Comparison of ENCODE assay signal across 18 cellular contexts in the genomic region with DNA sequence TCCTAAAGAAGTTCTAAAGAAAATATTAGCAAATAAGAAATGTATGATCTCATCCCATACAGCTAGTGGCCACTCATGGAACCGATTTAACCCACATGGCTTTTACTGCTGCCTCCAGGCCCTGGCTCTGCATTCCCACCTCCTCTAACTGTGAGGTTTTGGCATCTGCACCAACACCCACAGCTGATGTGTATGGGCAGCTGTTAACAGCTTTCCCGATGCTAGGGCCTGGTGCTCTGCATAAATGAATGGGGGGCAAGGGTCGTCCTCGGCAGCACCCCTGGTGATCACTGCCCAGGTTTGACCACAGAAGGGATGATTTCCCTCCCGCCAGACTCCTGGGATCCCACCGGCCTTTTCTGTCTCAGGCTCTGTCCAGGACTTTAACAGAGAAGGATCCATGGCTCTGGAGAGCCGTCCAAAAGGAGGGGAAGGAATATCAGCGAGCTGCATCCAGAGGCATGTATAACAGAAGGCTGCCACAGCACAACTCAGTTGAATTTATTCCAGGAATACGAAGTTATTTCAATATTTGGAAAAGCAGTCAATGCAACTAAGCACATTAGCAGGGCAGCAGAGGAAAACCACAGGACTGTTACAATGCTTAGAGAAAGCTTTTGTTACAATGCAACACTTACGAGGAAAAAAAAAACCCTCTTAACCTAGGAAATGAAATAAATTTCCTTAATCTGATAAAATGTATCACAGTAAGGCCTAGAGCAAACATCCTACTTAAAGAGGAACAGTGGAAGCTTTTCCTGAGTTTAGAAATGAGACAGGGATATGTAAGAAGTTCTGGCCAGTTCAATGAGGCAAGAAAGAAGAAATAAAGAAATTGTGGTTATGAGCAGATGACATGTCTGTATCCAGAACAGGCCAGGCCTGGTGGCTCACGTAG.
DNase-seq lines count a peak whose midpoint lies in the region; ATAC-seq and TF ChIP-seq lines count a peak whose summit lies in the region.
"Had no signal": no experiment of that assay in that cellular context is flagged by ENCODE, and none has a peak within 500 bp of the region (broad histone marks: within the 10 kb centered on the region; RNA-seq: fewer than 3 reads in every experiment).

No MANE protein-coding gene starts in this region.

- H3K4me3 ChIP-seq in RWPE2 (ENCODE audit: severe bottlenecking) (no peak overlapping the region), foreskin fibroblast (ENCODE audit: low read depth in 1 of 2, low read length in 2 of 2) (no peak overlapping the region)
- H3K4me3 ChIP-seq: pancreas had no signal

- H3K27ac ChIP-seq in RWPE2 (ENCODE audit: poor library complexity, severe bottlenecking), result no peak overlapping the region
- H3K27ac ChIP-seq: pancreas had no signal

- ATAC-seq in RWPE2 (ENCODE audit: low read depth) (no peak), GM21825 (IDR thresholded peaks at IDR 0.05; ENCODE audit: unreplicated experiment) (no peak), HG03571 (IDR thresholded peaks at IDR 0.05; ENCODE audit: unreplicated experiment) (no peak)
- ATAC-seq: pancreas had no signal

- DNase-seq in CD1c-positive myeloid dendritic cell (ENCODE audit: extremely low spot score), result peak; percentile 19
- peak; percentile 14 for DNase-seq in RWPE2 (ENCODE audit: low spot score)
- DNase-seq in foreskin fibroblast, result peak; percentile 50 to 75
- DNase-seq in osteocyte (ENCODE audit: extremely low spot score, unreplicated experiment), result no peak
- no peak for DNase-seq in NCI-H1930 (lab: John Stamatoyannopoulos, UW)
- DNase-seq in NCI-H146 (lab: John Stamatoyannopoulos, UW), result no peak
- DNase-seq: GF-D8; GOT3; KBM-7; NCI-H2171; NCI-H748 treated with DMSO at 0.1 percent for 48 hours; pancreas; stimulated activated CD4-positive, alpha-beta T cell treated with anti-CD3 and anti-CD28 coated beads, Interleukin-4, amount 100 ng/mL, for 24 hours had no signal

- peaks cover 22% of the 10 kb centered on the region for H3K36me3 Mint-ChIP-seq in osteocyte (ENCODE audit: unreplicated experiment)

- no peaks in the 10 kb centered on the region for H3K4me1 ChIP-seq in RWPE2 (ENCODE audit: insufficient read depth, poor library complexity, severe bottlenecking)
- H3K4me1 ChIP-seq: pancreas had no signal

- peaks cover 10% of the 10 kb centered on the region for H3K9me3 Mint-ChIP-seq in osteocyte (ENCODE audit: unreplicated experiment)

- H3K36me3 ChIP-seq in RWPE2 (ENCODE audit: low read depth), result 0 out of 2 replicates have a peak, but pooled peaks cover 5% of the 10 kb centered on the region
- H3K36me3 ChIP-seq: pancreas had no signal

- peaks cover 39% of the 10 kb centered on the region for H3K4me1 Mint-ChIP-seq in osteocyte (ENCODE audit: unreplicated experiment)
- H3K4me1 Mint-ChIP-seq: B cell had no signal

- H3K27me3 ChIP-seq in RWPE2 (ENCODE audit: insufficient read depth, poor library complexity, severe bottlenecking), result no peaks in the 10 kb centered on the region
- H3K27me3 ChIP-seq: pancreas had no signal

- H3K27me3 Mint-ChIP-seq in osteocyte (ENCODE audit: unreplicated experiment), result no peaks in the 10 kb centered on the region

- H3K9me3 ChIP-seq in RWPE2 (ENCODE audit: severe bottlenecking), result no peaks in the 10 kb centered on the region
- H3K9me3 ChIP-seq: pancreas had no signal

- H3K4me3 Mint-ChIP-seq in osteocyte (ENCODE audit: unreplicated experiment), result no peak overlapping the region
- H3K4me3 Mint-ChIP-seq: B cell; T-helper 1 cell treated with Interleukin-12 subunit alpha and Interleukin-12 subunit beta and Interleukin-4 antibody, amounts not matched to agents 30 μg/mL and 1 μg/mL, for 36 hours had no signal

- peak overlapping the region; percentile 55 for H3K27ac Mint-ChIP-seq in osteocyte (ENCODE audit: unreplicated experiment)
- H3K27ac Mint-ChIP-seq: activated T-helper 2 cell treated with anti-CD3 and anti-CD28 coated beads, Interferon-gamma antibody, Interleukin-2, Interleukin-4, amounts not matched to agents 10 μg/mL and 5 μg/mL and 100 μg/mL, durations not matched to agents 14 hours and 24 hours and 36 hours; B cell; T-helper 1 cell treated with Interleukin-12 subunit alpha and Interleukin-12 subunit beta and Interleukin-4 antibody, amounts not matched to agents 30 μg/mL and 1 μg/mL, for 36 hours had no signal

- TF ChIP-seq CTCF in RWPE2 (IDR thresholded peaks at IDR 0.05; ENCODE audit: poor library complexity, severe bottlenecking) (no peak), foreskin fibroblast (IDR thresholded peaks at IDR 0.05; ENCODE audit: low read depth, low read length) (no peak), osteocyte (IDR thresholded peaks at IDR 0.05) (no peak)

Comparison
In these comparisons a context has a peak if more than half of its experiments do, and no peak if none do; other contexts are left out.
1. DNase-seq: peak in CD1c-positive myeloid dendritic cell (single experiment), RWPE2 (single experiment) and foreskin fibroblast (2 of 2); none in osteocyte (single experiment), NCI-H1930 (0 of 2) and NCI-H146 (single experiment).